18 cellular contexts compared by ENCODE assay signal in the genomic region with DNA sequence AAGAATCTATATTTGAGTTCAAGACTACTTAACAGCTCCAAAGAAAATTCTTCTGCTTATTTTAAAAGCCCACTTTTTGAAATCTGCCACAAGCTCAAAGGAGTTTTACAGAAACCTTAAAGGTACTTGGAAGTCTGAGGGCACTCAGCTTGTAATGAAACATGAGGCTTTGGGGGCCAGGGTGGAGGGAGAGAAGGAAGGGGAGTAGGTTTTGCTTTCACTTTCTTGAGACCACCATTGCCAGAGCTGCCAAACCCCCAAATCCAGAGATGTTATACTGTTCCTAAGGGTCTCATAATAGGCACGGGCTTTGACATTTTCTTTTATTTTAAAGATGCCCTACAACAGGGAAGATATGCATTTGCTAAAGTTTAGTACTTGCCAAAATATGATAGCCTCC. TPM values are rescaled to one million over a fixed set of nuclear protein-coding genes. Genes with fewer than 3 reads are reported as not detected.
DNase-seq lines count a peak whose midpoint lies in the region; ATAC-seq and TF ChIP-seq lines count a peak whose summit lies in the region.
"Had no signal": no experiment of that assay in that cellular context is flagged by ENCODE, and none has a peak within 500 bp of the region (broad histone marks: within the 10 kb centered on the region; RNA-seq: fewer than 3 reads in every experiment).

No MANE protein-coding gene starts in this region.

- no peak overlapping the region for H3K4me3 ChIP-seq in CD8-positive, alpha-beta T cell (ENCODE audit: low read depth, low read length)
- H3K4me3 ChIP-seq in naive thymus-derived CD4-positive, alpha-beta T cell (ENCODE audit: low read length): no peak overlapping the region
- H3K4me3 ChIP-seq: gastrocnemius medialis, lung, vagina had no signal

- peaks cover 24% of the 10 kb centered on the region for H3K36me3 Mint-ChIP-seq in CD8-positive, alpha-beta T cell
- H3K36me3 Mint-ChIP-seq in activated naive CD4-positive, alpha-beta T cell treated with anti-CD3 and anti-CD28 coated beads, Interleukin-2, amount 50 U/mL, for 72 hours: peaks cover 12 to 48% of the 10 kb centered on the region in 2 donors
- peaks cover 4 to 41% (median 33%) of the 10 kb centered on the region in 5 donors for H3K36me3 Mint-ChIP-seq in naive thymus-derived CD4-positive, alpha-beta T cell

- DNase-seq in CD8-positive, alpha-beta T cell: no peak
- DNase-seq in activated naive CD4-positive, alpha-beta T cell treated with anti-CD3 and anti-CD28 coated beads, Interleukin-2, amount 50 U/mL, for 72 hours (ENCODE audit: low spot score in 2 of 2): no peak
- no peak for DNase-seq in naive thymus-derived CD4-positive, alpha-beta T cell
- no peak for DNase-seq in SW 1271 (lab: John Stamatoyannopoulos, UW)
- no peak for DNase-seq in mucosa of gallbladder (ENCODE audit: low spot score)
- DNase-seq: activated CD4-positive, alpha-beta T cell treated with anti-CD3 and anti-CD28 coated beads, Interleukin-2, amount 50 U/mL, for 1 hour; caudate nucleus; gastrocnemius medialis; NCI-H2107; NCI-H526 treated with DMSO at 0.1 percent for 48 hours; nucleus accumbens; RPMI8226; stimulated activated naive CD4-positive, alpha-beta T cell treated with Interleukin-2 at 50 U/mL for 16 hours had no signal

- no peaks in the 10 kb centered on the region for H3K27me3 ChIP-seq in CD8-positive, alpha-beta T cell (ENCODE audit: insufficient read depth, low read length)
- no peaks in the 10 kb centered on the region for H3K27me3 ChIP-seq in naive thymus-derived CD4-positive, alpha-beta T cell (ENCODE audit: control insufficient read depth in 2 of 2, insufficient read depth in 2 of 2, low read length in 2 of 2)
- H3K27me3 ChIP-seq: gastrocnemius medialis, vagina had no signal

- H3K4me1 ChIP-seq in CD8-positive, alpha-beta T cell (ENCODE audit: insufficient read depth, low read length): peaks cover 93% of the 10 kb centered on the region
- H3K4me1 ChIP-seq in naive thymus-derived CD4-positive, alpha-beta T cell (ENCODE audit: control insufficient read depth in 2 of 2, insufficient read depth in 2 of 2, low read length in 2 of 2): peaks cover 76 to 91% of the 10 kb centered on the region in 2 donors
- H3K4me1 ChIP-seq: gastrocnemius medialis had no signal

- no peak overlapping the region for H3K27ac ChIP-seq in CD8-positive, alpha-beta T cell (ENCODE audit: low read depth, low read length)
- H3K27ac ChIP-seq in KOPT-K1 (ENCODE audit: low read depth, low read length, poor library complexity, severe bottlenecking): peak overlapping the region; percentile 95
- H3K27ac ChIP-seq in naive thymus-derived CD4-positive, alpha-beta T cell (ENCODE audit: low read depth, low read length): peak overlapping the region; percentile 52
- H3K27ac ChIP-seq: C4-2B, gastrocnemius medialis, vagina had no signal

- H3K27me3 Mint-ChIP-seq in CD8-positive, alpha-beta T cell (ENCODE audit: low read depth): no peaks in the 10 kb centered on the region
- no peaks in the 10 kb centered on the region for H3K27me3 Mint-ChIP-seq in naive thymus-derived CD4-positive, alpha-beta T cell

- no peak for ATAC-seq in CD8-positive, alpha-beta T cell
- no peak for ATAC-seq in activated naive CD4-positive, alpha-beta T cell treated with anti-CD3 and anti-CD28 coated beads, Interleukin-2, amount 50 U/mL, for 72 hours
- no peak for ATAC-seq in naive thymus-derived CD4-positive, alpha-beta T cell
- ATAC-seq in GM19351 (IDR thresholded peaks at IDR 0.05; ENCODE audit: unreplicated experiment): no peak
- ATAC-seq: gastrocnemius medialis had no signal

- peak overlapping the region; percentile 55 for H3K4me3 Mint-ChIP-seq in CD8-positive, alpha-beta T cell
- H3K4me3 Mint-ChIP-seq in naive thymus-derived CD4-positive, alpha-beta T cell: peak overlapping the region; percentile 1 to 90 (median 46)

- intact Hi-C loops in CD8-positive, alpha-beta T cell (cut with DNase I, micrococcal nuclease): no loop called here
- intact Hi-C loops in naive thymus-derived CD4-positive, alpha-beta T cell (cut with micrococcal nuclease): no loop called here

- no peak for TF ChIP-seq CTCF in CD8-positive, alpha-beta T cell (IDR thresholded peaks at IDR 0.05)

- H3K36me3 ChIP-seq in CD8-positive, alpha-beta T cell (ENCODE audit: insufficient read depth, low read length): no peaks in the 10 kb centered on the region
- peaks cover 5% of the 10 kb centered on the region; the same call in 1 of the 2 replicates for H3K36me3 ChIP-seq in KOPT-K1 (ENCODE audit: insufficient read depth, low read length)
- peaks cover 0 to 4% (median 0%) of the 10 kb centered on the region in 3 experiments for H3K36me3 ChIP-seq in naive thymus-derived CD4-positive, alpha-beta T cell (ENCODE audit: control insufficient read depth in 2 of 3, insufficient read depth in 3 of 3, low read length in 3 of 3)
- H3K36me3 ChIP-seq: gastrocnemius medialis, vagina had no signal

- CTCF ChIA-PET in CD8-positive, alpha-beta T cell (lab: Charles Lee): interaction anchor here (0.9 to 6.2 kb wide), 6 partner anchors 8 to 243 kb away, joined by 3 to 118 read pairs (median 6); a partner anchor contains a TSS
- CTCF ChIA-PET in naive thymus-derived CD4-positive, alpha-beta T cell (lab: Charles Lee): interaction anchor here (0.5 to 6.0 kb wide), 8 partner anchors 9 to 126 kb away, joined by 3 to 47 read pairs (median 3); no protein-coding TSS in a partner anchor

- H3K9me3 ChIP-seq in CD8-positive, alpha-beta T cell (ENCODE audit: low read length): no peaks in the 10 kb centered on the region
- H3K9me3 ChIP-seq in KOPT-K1 (ENCODE audit: insufficient read depth, low read length, poor library complexity, severe bottlenecking): no peaks in the 10 kb centered on the region
- no peaks in the 10 kb centered on the region for H3K9me3 ChIP-seq in naive thymus-derived CD4-positive, alpha-beta T cell (ENCODE audit: control insufficient read depth in 2 of 3, low read length in 3 of 3)
- H3K9me3 ChIP-seq: gastrocnemius medialis, vagina had no signal

- POLR2A ChIA-PET in CD8-positive, alpha-beta T cell (lab: Charles Lee): interaction anchor here (0.8 to 4.6 kb wide), 6 partner anchors 9 to 39 kb away, joined by 3 to 32 read pairs (median 4); no protein-coding TSS in a partner anchor
- POLR2A ChIA-PET in naive thymus-derived CD4-positive, alpha-beta T cell (lab: Charles Lee): interaction anchor here (1.0 to 21.4 kb wide), 10 partner anchors 10 to 242 kb away, joined by 3 to 466 read pairs (median 6); a partner anchor contains a TSS

- peak overlapping the region; percentile 91 for H3K27ac Mint-ChIP-seq in CD8-positive, alpha-beta T cell
- H3K27ac Mint-ChIP-seq in activated naive CD4-positive, alpha-beta T cell treated with anti-CD3 and anti-CD28 coated beads, Interleukin-2, amount 50 U/mL, for 72 hours: peak overlapping the region; percentile 92 to 95
- peak overlapping the region; percentile 73 to 98 (median 93) for H3K27ac Mint-ChIP-seq in naive thymus-derived CD4-positive, alpha-beta T cell

- peaks cover 91% of the 10 kb centered on the region for H3K4me1 Mint-ChIP-seq in CD8-positive, alpha-beta T cell (ENCODE audit: low read depth)
- peaks cover 68 to 96% (median 92%) of the 10 kb centered on the region in 7 donors for H3K4me1 Mint-ChIP-seq in naive thymus-derived CD4-positive, alpha-beta T cell

- H3K9me3 Mint-ChIP-seq in CD8-positive, alpha-beta T cell: no peaks in the 10 kb centered on the region
- H3K9me3 Mint-ChIP-seq in activated naive CD4-positive, alpha-beta T cell treated with anti-CD3 and anti-CD28 coated beads, Interleukin-2, amount 50 U/mL, for 72 hours: no peaks in the 10 kb centered on the region
- H3K9me3 Mint-ChIP-seq in naive thymus-derived CD4-positive, alpha-beta T cell: peaks cover 0 to 6% (median 0%) of the 10 kb centered on the region in 11 donors

RNA-seq across cellular contexts. Expression of a gene that starts 42.6 kb away (rescaled TPM):
- 10 to 100 TPM; 62.3 to 63.0 TPM for total RNA-seq in CD8-positive, alpha-beta T cell
- 100 to 1,000 TPM; 110 to 146 TPM for total RNA-seq in activated naive CD4-positive, alpha-beta T cell treated with anti-CD3 and anti-CD28 coated beads, Interleukin-2, amount 50 U/mL, for 72 hours
- 100 to 1,000 TPM; 102 to 162 (median 130) TPM for total RNA-seq in naive thymus-derived CD4-positive, alpha-beta T cell
- 100 to 1,000 TPM; 261 to 285 TPM for polyA plus RNA-seq in naive thymus-derived CD4-positive, alpha-beta T cell
- total RNA-seq in mucosa of gallbladder: 17.1 TPM
